ENCODE assay signal across 32 cellular contexts in genomic region chr4:68141852-68142251, GRCh38. TPM values are rescaled to one million over a fixed set of nuclear protein-coding genes. Genes with fewer than 3 reads are reported as not detected.
"Had no signal": no experiment of that assay in that cellular context is flagged by ENCODE, and none has a peak within 500 bp of the region (broad histone marks: within the 10 kb centered on the region; RNA-seq: fewer than 3 reads in every experiment).

No MANE protein-coding gene starts in this region.

- H3K9me3 ChIP-seq: esophagus squamous epithelium had no signal

- FAIRE-seq: astrocyte, colon had no signal

- H3K27ac ChIP-seq: esophagus squamous epithelium, gastroesophageal sphincter, heart right ventricle, hepatocyte had no signal

- H3K4me2 ChIP-seq: hepatocyte had no signal

- H2AFZ ChIP-seq: hepatocyte had no signal

- ATAC-seq: activated CD4-positive, alpha-beta T cell treated with anti-CD3 and anti-CD28 coated beads for 36 hours; activated naive CD4-positive, alpha-beta T cell treated with anti-CD3 and anti-CD28 coated beads, Interleukin-2, amount 50 U/mL, for 72 hours; activated T-cell treated with anti-CD3 and anti-CD28 coated beads, Interleukin-2, amount 50 U/mL, for 72 hours; effector memory CD8-positive, alpha-beta T cell; gastroesophageal sphincter; heart right ventricle had no signal

- H3K79me2 ChIP-seq: hepatocyte had no signal

- H3K4me1 ChIP-seq: esophagus squamous epithelium, gastroesophageal sphincter, heart right ventricle had no signal

- H3K4me3 ChIP-seq: esophagus squamous epithelium, gastroesophageal sphincter, heart right ventricle, hepatocyte had no signal

- H3K36me3 ChIP-seq: esophagus squamous epithelium, gastroesophageal sphincter, heart right ventricle had no signal

- DNase-seq: activated CD4-positive, alpha-beta memory T cell treated with anti-CD3 and anti-CD28 coated beads, Interleukin-2, amount 10 ng/mL, durations not matched to agents 7 days and 5 days; activated CD4-positive, alpha-beta T cell treated with anti-CD3 and anti-CD28 coated beads for 36 hours; activated CD4-positive, alpha-beta T cell treated with anti-CD3 and anti-CD28 coated beads, Interleukin-2, amount 10 ng/mL, durations not matched to agents 7 days and 5 days; activated CD4-positive, alpha-beta T cell treated with anti-CD3 and anti-CD28 coated beads, Interleukin-2, amount 50 U/mL, for 4 hours; activated CD4-positive, CD25-positive, alpha-beta regulatory T cell; activated CD4-positive, CD25-positive, alpha-beta regulatory T cell treated with anti-CD3 and anti-CD28 coated beads, Interleukin-2, amount 50 U/mL, for 72 hours; activated CD8-positive, alpha-beta memory T cell treated with anti-CD3 and anti-CD28 coated beads, Interleukin-2, amount 50 U/mL, for 48 hours; activated gamma-delta T cell; activated naive CD4-positive, alpha-beta T cell; activated naive CD4-positive, alpha-beta T cell treated with anti-CD3 and anti-CD28 coated beads, Interleukin-2, amount 10 ng/mL, durations not matched to agents 7 days and 5 days; activated naive CD8-positive, alpha-beta T cell treated with anti-CD3 and anti-CD28 coated beads, Interleukin-2, amount 10 ng/mL, durations not matched to agents 7 days and 5 days; activated T-cell treated with anti-CD3 and anti-CD28 coated beads for 4 hours; activated T-cell treated with anti-CD3 and anti-CD28 coated beads, Interleukin-2, amount 50 U/mL, for 24 hours; activated T-cell treated with anti-CD3 and anti-CD28 coated beads, Interleukin-2, amount 50 U/mL, for 72 hours; caudate nucleus; cortex of kidney; dermis blood vessel endothelial cell; effector CD4-positive, alpha-beta T cell; effector memory CD8-positive, alpha-beta T cell; esophagus squamous epithelium; foreskin melanocyte; heart right ventricle; T-helper 2 cell had no signal

- H3K27me3 ChIP-seq: esophagus squamous epithelium, gastroesophageal sphincter, heart right ventricle, hepatocyte had no signal

RNA-seq across cellular contexts. Expression of gene TMPRSS11F, which starts 12.2 kb away (rescaled TPM):
- total RNA-seq: activated CD4-positive, alpha-beta memory T cell treated with anti-CD3 and anti-CD28 coated beads, Interleukin-2, amount 10 ng/mL, durations not matched to agents 7 days and 5 days; activated CD4-positive, alpha-beta T cell treated with anti-CD3 and anti-CD28 coated beads for 36 hours; activated CD4-positive, alpha-beta T cell treated with anti-CD3 and anti-CD28 coated beads, Interleukin-2, amount 10 ng/mL, durations not matched to agents 7 days and 5 days; activated naive CD4-positive, alpha-beta T cell treated with anti-CD3 and anti-CD28 coated beads, Interleukin-2, amount 50 U/mL, for 72 hours; activated naive CD8-positive, alpha-beta T cell treated with anti-CD3 and anti-CD28 coated beads, Interleukin-2, amount 10 ng/mL, durations not matched to agents 7 days and 5 days; activated T-cell treated with anti-CD3 and anti-CD28 coated beads, Interleukin-2, amount 50 U/mL, for 72 hours; chondrocyte; dermis blood vessel endothelial cell; fibroblast of lung; fibroblast of villous mesenchyme; glomerular endothelial cell; heart right ventricle had no signal
- polyA plus RNA-seq: fibroblast of lung, heart right ventricle, hepatocyte had no signal
